Comparison of ENCODE assay signal across 8 cellular contexts in genomic region chr9:91734371-91734981, GRCh38.
DNase-seq lines count a peak whose midpoint lies in the region; ATAC-seq, FAIRE-seq and TF ChIP-seq lines count a peak whose summit lies in the region.

No MANE protein-coding gene starts in this region.

- no peak overlapping the region for H3K4me2 ChIP-seq in mammary epithelial cell (ENCODE audit: insufficient read depth, low read depth, low read length)

- CTCF ChIA-PET in activated B cell treated with CpG ODN at 0.5 μM for 24 hours (lab: Charles Lee) = interaction anchor here (0.7 to 1.5 kb wide), 6 partner anchors 13 to 820 kb away, joined by 3 to 4 read pairs (median 4); no protein-coding TSS in a partner anchor
- CTCF ChIA-PET in mammary epithelial cell (lab: Charles Lee; ENCODE audit: low non-redundant PET) = no interaction called here

- H4K20me1 ChIP-seq in mammary epithelial cell (ENCODE audit: insufficient read depth, low read length) = no peaks in the 10 kb centered on the region

- dilution Hi-C loops in mammary epithelial cell (cut with HindIII; ENCODE audit: low sequenced_read_pairs) = no loop called here

- BruUV-seq in mammary epithelial cell (replicated peaks; lab: Mats Ljungman, UMichigan) = no TSS peak

- no peaks in the 10 kb centered on the region for H3K36me3 Mint-ChIP-seq in activated B cell treated with CpG ODN at 0.5 μM for 24 hours (ENCODE audit: low read depth)

- H3K4me3 ChIP-seq in mammary epithelial cell (replicated peaks in 1 of 3; ENCODE audit: insufficient read depth in 1 of 3, low read depth in 2 of 3, low read length in 3 of 3) = no peak overlapping the region

- no peaks in the 10 kb centered on the region for H3K27me3 ChIP-seq in mammary epithelial cell (ENCODE audit: insufficient read depth, low read length)

- intact Hi-C loops in activated B cell treated with CpG ODN at 0.5 μM for 24 hours (cut with micrococcal nuclease) = loop anchor here (1.0 to 2.0 kb wide), 2 partner anchors 216 to 820 kb away; partner anchors contain the start of gene ROR2
- intact Hi-C loops in mammary epithelial cell (cut with micrococcal nuclease) = loop anchor here (1.0 kb wide), 1 partner anchor 148 kb away; no protein-coding TSS in a partner anchor

- no peaks in the 10 kb centered on the region for H3K36me3 ChIP-seq in mammary epithelial cell (ENCODE audit: insufficient read depth, low read length)

- no peaks in the 10 kb centered on the region for H3K9me3 ChIP-seq in mammary epithelial cell (replicated peaks; ENCODE audit: insufficient read depth, low read length)

- H3K27ac ChIP-seq in mammary epithelial cell (ENCODE audit: insufficient read depth, low read depth, low read length) = no peak overlapping the region

- DNase-seq in D721Med (ENCODE audit: insufficient read length, low spot score) (peak; percentile 87), HUDEP-2 (lab: John Stamatoyannopoulos, UW; ENCODE audit: unreplicated experiment in 76 of 76) (peak in 50 of 76 experiments; percentile 1 to 68 (median 44)), activated B cell treated with CpG ODN at 0.5 μM for 24 hours (peak; percentile 58), mammary epithelial cell (peak; percentile 14), kidney tubule cell (ENCODE audit: low spot score) (peak; percentile 44), RCC 7860 (ENCODE audit: low spot score) (no peak)
- DNase-seq in stimulated activated CD4-positive, alpha-beta T cell treated with anti-CD3 and anti-CD28 coated beads, Interleukin-4, amount 100 ng/mL, for 4 hours = peak; percentile 32 to 65

- H3K79me2 ChIP-seq in mammary epithelial cell (ENCODE audit: insufficient read depth, low read length) = no peaks in the 10 kb centered on the region

- in situ Hi-C loops in mammary epithelial cell (cut with MboI; ENCODE audit: low sequenced_read_pairs in 2 of 2) = no loop called here

- H3K27me3 Mint-ChIP-seq in activated B cell treated with CpG ODN at 0.5 μM for 24 hours = peaks cover 18% of the 10 kb centered on the region

- no peaks in the 10 kb centered on the region for H3K4me1 ChIP-seq in mammary epithelial cell (ENCODE audit: insufficient read depth, low read length)

- no peak overlapping the region for H3K4me3 Mint-ChIP-seq in activated B cell treated with CpG ODN at 0.5 μM for 24 hours

- FAIRE-seq in D721Med (lab: Jason Lieb, UNC) = peak; percentile 38
- FAIRE-seq in RCC 7860 (lab: Jason Lieb, UNC) = no peak

- TF ChIP-seq CTCF in D721Med (IDR thresholded peaks at IDR 0.05; ENCODE audit: insufficient read depth, missing control alignments) = peak; percentile 88
- peak; percentile 98 for TF ChIP-seq CTCF in activated B cell treated with CpG ODN at 0.5 μM for 24 hours (IDR thresholded peaks at IDR 0.05)
- peak; percentile 98 to 99 for TF ChIP-seq CTCF in mammary epithelial cell (conservative IDR thresholded peaks at IDR 0.05 in 1 of 2, IDR thresholded peaks at IDR 0.05 in 1 of 2; ENCODE audit: extremely low read depth in 1 of 2, insufficient read depth in 1 of 2, low read depth in 1 of 2, low read length in 2 of 2)

- WGBS in mammary epithelial cell (ENCODE audit: low coverage, missing lambda C conversion rate) = 31% methylated on average over 12 of the region's 14 CpGs

- H3K9me3 Mint-ChIP-seq in activated B cell treated with CpG ODN at 0.5 μM for 24 hours = no peaks in the 10 kb centered on the region

- no peak overlapping the region for H3K9ac ChIP-seq in mammary epithelial cell (ENCODE audit: insufficient read depth, low read length)

- no peak overlapping the region for H2AFZ ChIP-seq in mammary epithelial cell (ENCODE audit: low read depth, low read length)

- POLR2A ChIA-PET in activated B cell treated with CpG ODN at 0.5 μM for 24 hours (lab: Charles Lee) = no interaction called here

- ATAC-seq in activated B cell treated with CpG ODN at 0.5 μM for 24 hours (ENCODE audit: low read depth) (peak; percentile 57), GM21367 (IDR thresholded peaks at IDR 0.05; ENCODE audit: unreplicated experiment) (no peak)

- H3K27ac Mint-ChIP-seq in activated B cell treated with CpG ODN at 0.5 μM for 24 hours = no peak overlapping the region

- no peaks in the 10 kb centered on the region for H3K4me1 Mint-ChIP-seq in activated B cell treated with CpG ODN at 0.5 μM for 24 hours
